Comparison of ENCODE assay signal across 13 cellular contexts in the genomic region with DNA sequence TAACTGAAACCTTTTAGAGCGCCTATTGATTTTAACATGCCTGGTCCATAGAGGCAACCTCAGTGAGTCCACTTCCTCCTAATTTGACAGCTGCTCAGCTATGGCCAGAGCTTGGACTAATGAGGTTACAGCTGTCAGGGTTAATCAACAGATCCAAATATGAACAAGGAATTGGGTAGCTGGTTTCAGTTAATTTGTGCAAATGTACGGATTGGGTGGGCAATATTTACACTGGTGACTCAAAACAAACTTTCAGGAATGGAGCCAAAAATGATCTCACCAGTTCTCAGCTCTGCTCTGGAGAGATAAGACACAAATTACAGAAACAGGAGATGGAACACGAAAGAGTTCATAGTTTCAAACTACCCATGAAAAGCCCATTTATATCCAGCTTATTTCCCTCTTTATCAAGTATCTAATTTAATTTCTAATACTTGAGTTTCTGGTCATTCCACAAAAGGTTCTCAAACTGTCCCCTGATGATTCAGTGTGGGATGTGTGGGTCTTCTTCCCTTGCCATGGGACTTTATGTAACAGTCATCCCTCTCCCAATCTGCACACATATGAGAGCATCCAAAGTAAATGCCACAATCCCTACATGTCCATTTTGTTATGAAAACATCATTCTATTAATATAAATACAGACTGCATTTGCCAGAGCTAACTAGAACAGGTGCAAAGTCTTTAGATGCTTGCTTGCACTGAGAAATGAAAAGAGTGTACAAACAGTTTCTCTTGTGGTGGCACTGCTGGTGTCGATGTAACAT.
A peak's percentile ranks its signal among the peaks of the same experiment; 100 is the strongest.
DNase-seq lines count a peak whose midpoint lies in the region; ATAC-seq and FAIRE-seq lines count a peak whose summit lies in the region.
"Had no signal": no experiment of that assay in that cellular context is flagged by ENCODE, and none has a peak within 500 bp of the region (broad histone marks: within the 10 kb centered on the region; RNA-seq: fewer than 3 reads in every experiment).

No MANE protein-coding gene starts in this region.

- peak; percentile 80 for FAIRE-seq in RCC 7860 (lab: Jason Lieb, UNC)

- DNase-seq in COR-L47 (lab: John Stamatoyannopoulos, UW) (peak; percentile 57), RCC 7860 (ENCODE audit: low spot score) (peak; percentile 54), glomerular endothelial cell (ENCODE audit: extremely low read depth, low read depth, low spot score) (peak; percentile 64), NCI-H526 (lab: John Stamatoyannopoulos, UW) (no peak)
- DNase-seq: activated naive CD8-positive, alpha-beta T cell treated with anti-CD3 and anti-CD28 coated beads, Interleukin-2, amount 10 ng/mL, durations not matched to agents 7 days and 5 days; C1 segment of cervical spinal cord; hippocampal formation; NCI-H2107; T-helper 9 cell had no signal

- peak; percentile 28 for ATAC-seq in HG03103 (IDR thresholded peaks at IDR 0.05; ENCODE audit: low read depth, unreplicated experiment)
- no peak for ATAC-seq in HG02970 (IDR thresholded peaks at IDR 0.05; ENCODE audit: low FRiP score, unreplicated experiment)
- ATAC-seq in GM21529 (IDR thresholded peaks at IDR 0.05; ENCODE audit: unreplicated experiment): no peak
- ATAC-seq in GM19023 (IDR thresholded peaks at IDR 0.05; ENCODE audit: unreplicated experiment): no peak

Comparison
In these comparisons a context has a peak if more than half of its experiments do, and no peak if none do; other contexts are left out.
1. DNase-seq: peak in COR-L47 (single experiment), RCC 7860 (single experiment) and glomerular endothelial cell (single experiment); none in NCI-H526 (0 of 2).